Comparison of ENCODE assay signal across 8 cellular contexts in genomic region chr10:101570764-101571572, GRCh38.
DNase-seq lines count a peak whose midpoint lies in the region; ATAC-seq and TF ChIP-seq lines count a peak whose summit lies in the region.

No MANE protein-coding gene starts in this region.

- no peak overlapping the region for H3K27ac ChIP-seq in OCI-LY1 (ENCODE audit: low read depth, low read length, poor library complexity, severe bottlenecking)

- H3K27me3 ChIP-seq in OCI-LY1 (ENCODE audit: insufficient read depth, low read length) (no peaks in the 10 kb centered on the region), endocrine pancreas (ENCODE audit: control insufficient read depth, insufficient read depth, low read length) (peaks cover 2% of the 10 kb centered on the region)

- H3K36me3 ChIP-seq in OCI-LY1 (ENCODE audit: insufficient read depth, low read length) (no peaks in the 10 kb centered on the region), endocrine pancreas (ENCODE audit: control insufficient read depth, insufficient read depth, low read length) (peaks cover 3% of the 10 kb centered on the region)

- H3K9me3 ChIP-seq in OCI-LY1 (ENCODE audit: low read length), result no peaks in the 10 kb centered on the region
- H3K9me3 ChIP-seq in endocrine pancreas (ENCODE audit: control insufficient read depth, low read length), result no peaks in the 10 kb centered on the region

- no peak overlapping the region for H3K27ac Mint-ChIP-seq in nephron

- peak overlapping the region; percentile 93; the same call in 1 of the 2 replicates for H3K4me2 ChIP-seq in OCI-LY1 (ENCODE audit: low read length)

- H3K79me2 ChIP-seq in OCI-LY1 (ENCODE audit: insufficient read depth, low read length), result no peaks in the 10 kb centered on the region

- H3K36me3 Mint-ChIP-seq in nephron (ENCODE audit: low read depth), result no peaks in the 10 kb centered on the region

- no peaks in the 10 kb centered on the region for H3F3A ChIP-seq in OCI-LY1 (ENCODE audit: insufficient read depth, low read length)

- no peak overlapping the region; the same call in 1 of the 2 replicates for H3K9ac ChIP-seq in OCI-LY1 (ENCODE audit: low read length)
- peak overlapping the region; percentile 49 for H3K9ac ChIP-seq in endocrine pancreas (ENCODE audit: control insufficient read depth, insufficient read depth, low read length)

- no peak overlapping the region for H2AFZ ChIP-seq in OCI-LY1 (ENCODE audit: low read length)

- peaks cover 10% of the 10 kb centered on the region for H3K4me1 Mint-ChIP-seq in nephron

- peaks cover 47% of the 10 kb centered on the region for H3K27me3 Mint-ChIP-seq in nephron (ENCODE audit: low read depth)

- ATAC-seq in GM21825 (IDR thresholded peaks at IDR 0.05; ENCODE audit: unreplicated experiment), result no peak
- ATAC-seq in HG03432 (IDR thresholded peaks at IDR 0.05; ENCODE audit: unreplicated experiment), result no peak

- no peak for DNase-seq in GM12865 (ENCODE audit: low read depth)
- DNase-seq in putamen (ENCODE audit: low spot score), result no peak
- no peak for DNase-seq in stimulated activated naive CD4-positive, alpha-beta T cell treated with Interleukin-2 at 50 U/mL for 16 hours (lab: John Stamatoyannopoulos, UW)

- no peaks in the 10 kb centered on the region for H4K20me1 ChIP-seq in OCI-LY1 (ENCODE audit: insufficient read depth, low read length)

- no peaks in the 10 kb centered on the region for H3K9me3 Mint-ChIP-seq in nephron

- peaks cover 10% of the 10 kb centered on the region for H3K4me1 ChIP-seq in OCI-LY1 (ENCODE audit: insufficient read depth, low read length, severe bottlenecking)
- H3K4me1 ChIP-seq in endocrine pancreas (ENCODE audit: control insufficient read depth, insufficient read depth, low read length), result no peaks in the 10 kb centered on the region

- TF ChIP-seq CTCF in GM12865 (IDR thresholded peaks at IDR 0.05; ENCODE audit: insufficient read depth, low read depth, low read length, missing control alignments) (no peak), OCI-LY1 (IDR thresholded peaks at IDR 0.05; ENCODE audit: low read length) (no peak), nephron (IDR thresholded peaks at IDR 0.05; ENCODE audit: unreplicated experiment in 3 of 3) (no peak)

- H3K4me3 ChIP-seq in GM12865 (ENCODE audit: low read depth, low read length), result peak overlapping the region; percentile 62
- H3K4me3 ChIP-seq in OCI-LY1 (ENCODE audit: low read depth, low read length, poor library complexity, severe bottlenecking), result peak overlapping the region; percentile 74
- H3K4me3 ChIP-seq in endocrine pancreas (ENCODE audit: control insufficient read depth, insufficient read depth, low read length), result no peak overlapping the region

- H3K9me2 ChIP-seq in OCI-LY1 (ENCODE audit: low read depth, low read length), result no peaks in the 10 kb centered on the region

- peak overlapping the region; percentile 63 to 80 (median 72) for H3K4me3 Mint-ChIP-seq in nephron
